1 cellular context compared by ENCODE assay signal in the genomic region with DNA sequence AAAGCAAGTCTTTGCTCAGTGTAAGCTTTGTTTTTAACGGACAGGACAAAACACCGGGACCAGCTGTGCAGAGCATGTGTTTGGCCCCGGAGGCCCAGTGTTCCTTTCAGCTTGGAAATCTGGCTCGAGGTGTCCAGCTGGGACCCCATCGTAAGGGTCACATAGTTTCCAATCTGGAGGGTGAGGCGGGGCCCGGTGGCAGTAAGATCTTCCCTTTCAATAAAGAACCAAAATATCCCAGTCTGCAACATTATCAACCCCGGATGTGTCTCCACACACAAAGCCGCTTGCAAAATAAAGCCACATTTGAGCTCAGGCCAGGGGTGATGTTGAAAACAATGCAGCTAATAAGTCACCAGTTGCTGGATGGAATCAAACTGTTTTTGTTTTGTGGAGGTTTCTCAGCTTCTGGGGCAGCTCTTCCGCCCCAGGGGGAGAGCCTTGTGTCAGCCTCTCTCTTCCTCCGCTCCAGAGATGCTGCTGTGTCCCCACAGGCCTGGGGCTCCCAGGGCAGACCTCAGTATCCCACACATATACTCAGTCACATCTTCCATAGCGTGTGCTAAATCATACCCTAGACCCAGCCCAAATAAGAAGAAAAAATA.
TF ChIP-seq lines count a peak whose summit lies in the region.

No MANE protein-coding gene starts in this region.

TF ChIP-seq in GM23338, 12 proteins besides CTCF, POLR2A, EP300 and RAD21 (continued from another document):
- TF ChIP-seq EZH2 (IDR thresholded peaks at IDR 0.05; ENCODE audit: low read depth, unreplicated experiment), result no peak
